ENCODE assay signal across 19 cellular contexts in the genomic region with DNA sequence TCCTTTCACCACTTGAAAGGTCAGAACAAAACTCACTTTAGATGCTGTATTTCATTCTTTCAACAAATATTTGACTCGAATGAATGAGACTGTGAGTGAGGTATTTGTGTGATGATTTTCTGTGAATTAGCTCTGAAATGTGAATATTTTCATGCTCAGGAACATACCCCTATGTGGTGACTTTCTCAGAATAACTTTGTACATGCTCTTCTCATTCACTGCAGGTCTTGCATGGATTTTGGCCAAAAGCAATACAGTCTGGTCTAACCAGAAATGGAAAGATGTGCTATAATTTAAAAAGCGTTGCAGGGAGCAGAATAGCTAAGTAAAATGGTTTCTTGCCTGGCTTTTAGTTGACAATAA.
DNase-seq lines count a peak whose midpoint lies in the region; ATAC-seq and TF ChIP-seq lines count a peak whose summit lies in the region.
"Had no signal": no experiment of that assay in that cellular context is flagged by ENCODE, and none has a peak within 500 bp of the region (broad histone marks: within the 10 kb centered on the region; RNA-seq: fewer than 3 reads in every experiment).

No MANE protein-coding gene starts in this region.

- TF ChIP-seq CTCF in liver (IDR thresholded peaks at IDR 0.05; ENCODE audit: low read depth, low read length, missing input control) (no peak), right lobe of liver (IDR thresholded peaks at IDR 0.05) (no peak), WERI-Rb-1 (IDR thresholded peaks at IDR 0.05; ENCODE audit: low read depth, low read length) (no peak), mesothelial cell of epicardium (IDR thresholded peaks at IDR 0.05; ENCODE audit: unreplicated experiment) (no peak), suprapubic skin (IDR thresholded peaks at IDR 0.05) (no peak)

- H3K4me1 Mint-ChIP-seq in mesothelial cell of epicardium: peaks cover 57% of the 10 kb centered on the region
- H3K4me1 Mint-ChIP-seq: B cell had no signal

- no peak overlapping the region for H3K27ac ChIP-seq in liver (ENCODE audit: low read depth in 1 of 2, low read length in 2 of 2)
- H3K27ac ChIP-seq in right lobe of liver: no peak overlapping the region
- H3K27ac ChIP-seq in WERI-Rb-1: peak overlapping the region; percentile 11; the same call in 1 of the 2 replicates
- no peak overlapping the region for H3K27ac ChIP-seq in suprapubic skin
- H3K27ac ChIP-seq: 22Rv1; A549; BLaER1 treated with 17β-estradiol and CSF1 and Interleukin-3, amounts not matched to agents 10 nM and 100 nM; C4-2B had no signal

- H3K27ac Mint-ChIP-seq in mesothelial cell of epicardium: peak overlapping the region; percentile 68
- H3K27ac Mint-ChIP-seq: B cell; CD4-positive, alpha-beta T cell; CD8-positive, alpha-beta T cell had no signal

- no peaks in the 10 kb centered on the region for H3K9me3 ChIP-seq in liver (ENCODE audit: control insufficient read depth in 4 of 4, low read length in 3 of 4)
- H3K9me3 ChIP-seq in right lobe of liver: no peaks in the 10 kb centered on the region
- peaks cover 3% of the 10 kb centered on the region for H3K9me3 ChIP-seq in WERI-Rb-1 (ENCODE audit: severe bottlenecking)
- no peaks in the 10 kb centered on the region for H3K9me3 ChIP-seq in suprapubic skin
- H3K9me3 ChIP-seq: A549, Caco-2 had no signal

- H3K4me3 Mint-ChIP-seq in mesothelial cell of epicardium: no peak overlapping the region
- H3K4me3 Mint-ChIP-seq: B cell; CD4-positive, alpha-beta T cell; CD8-positive, alpha-beta T cell had no signal

- intact Hi-C loops in right lobe of liver (cut with DNase I): no loop called here

- H3K36me3 Mint-ChIP-seq in mesothelial cell of epicardium: no peaks in the 10 kb centered on the region
- H3K36me3 Mint-ChIP-seq: CD8-positive, alpha-beta T cell had no signal

- H3K36me3 ChIP-seq in liver (ENCODE audit: control insufficient read depth in 4 of 4, insufficient read depth in 3 of 4, low read depth in 1 of 4, low read length in 3 of 4) (no peaks in the 10 kb centered on the region), right lobe of liver (no peaks in the 10 kb centered on the region), WERI-Rb-1 (no peaks in the 10 kb centered on the region), suprapubic skin (no peaks in the 10 kb centered on the region)
- H3K36me3 ChIP-seq: BLaER1 treated with 17β-estradiol and CSF1 and Interleukin-3, amounts not matched to agents 10 nM and 100 nM had no signal

- TF ChIP-seq POLR2A in right lobe of liver (IDR thresholded peaks at IDR 0.05) (no peak), suprapubic skin (IDR thresholded peaks at IDR 0.05) (no peak)

- no peak overlapping the region for H3K4me3 ChIP-seq in liver (ENCODE audit: low read depth in 1 of 3, low read length in 3 of 3)
- no peak overlapping the region for H3K4me3 ChIP-seq in right lobe of liver
- H3K4me3 ChIP-seq in WERI-Rb-1 (ENCODE audit: low read depth, low read length): no peak overlapping the region
- no peak overlapping the region for H3K4me3 ChIP-seq in suprapubic skin
- H3K4me3 ChIP-seq: A549; BLaER1 treated with 17β-estradiol and CSF1 and Interleukin-3, amounts not matched to agents 10 nM and 100 nM had no signal

- DNase-seq in right lobe of liver: no peak
- no peak for DNase-seq in WERI-Rb-1
- no peak for DNase-seq in mesothelial cell of epicardium (ENCODE audit: low spot score in 2 of 2, unreplicated experiment in 2 of 2)
- DNase-seq in dedifferentiated amniotic fluid mesenchymal stem cell (ENCODE audit: extremely low spot score): no peak
- no peak for DNase-seq in suprapubic skin (ENCODE audit: low spot score in 2 of 2)
- DNase-seq: AML-193; Caco-2; Calu3; CD4-positive, alpha-beta T cell; CD8-positive, alpha-beta T cell; DMS79 treated with DMSO at 0.1 percent for 48 hours; GF-D8 had no signal

- no peak for TF ChIP-seq RAD21 in liver (IDR thresholded peaks at IDR 0.05)

- TF ChIP-seq EP300 in suprapubic skin (IDR thresholded peaks at IDR 0.05): no peak

- H3K4me1 ChIP-seq in liver (ENCODE audit: control insufficient read depth in 4 of 4, insufficient read depth in 4 of 4, low read length in 3 of 4) (peaks cover 5 to 21% (median 17%) of the 10 kb centered on the region in 4 donors), right lobe of liver (peaks cover 0 to 11% (median 3%) of the 10 kb centered on the region in 4 donors), suprapubic skin (peaks cover 18% of the 10 kb centered on the region)
- H3K4me1 ChIP-seq: A549 had no signal

- H3K27me3 Mint-ChIP-seq in mesothelial cell of epicardium (ENCODE audit: low read depth): no peaks in the 10 kb centered on the region

- no peak for ATAC-seq in right lobe of liver
- no peak for ATAC-seq in HG03045 (IDR thresholded peaks at IDR 0.05; ENCODE audit: unreplicated experiment)
- ATAC-seq: A549; CD8-positive, alpha-beta T cell had no signal

- H3K27me3 ChIP-seq in liver (ENCODE audit: control insufficient read depth in 4 of 4, insufficient read depth in 4 of 4, low read length in 3 of 4) (peaks cover 0 to 2% (median under 1%) of the 10 kb centered on the region in 4 donors), right lobe of liver (no peaks in the 10 kb centered on the region), WERI-Rb-1 (ENCODE audit: insufficient read depth, low read depth, severe bottlenecking) (no peaks in the 10 kb centered on the region), suprapubic skin (peaks cover 40% of the 10 kb centered on the region)
- H3K27me3 ChIP-seq: BLaER1 treated with 17β-estradiol and CSF1 and Interleukin-3, amounts not matched to agents 10 nM and 100 nM had no signal

- H3K9ac ChIP-seq in liver (ENCODE audit: low read depth in 1 of 2, low read length in 2 of 2): no peak overlapping the region
- H3K9ac ChIP-seq: BLaER1 treated with 17β-estradiol and CSF1 and Interleukin-3, amounts not matched to agents 10 nM and 100 nM had no signal

- no peaks in the 10 kb centered on the region for H3K9me3 Mint-ChIP-seq in mesothelial cell of epicardium
- H3K9me3 Mint-ChIP-seq: CD4-positive, alpha-beta T cell; CD8-positive, alpha-beta T cell had no signal

- 50% methylated on average over 2 of the region's 2 CpGs for WGBS in liver
- WGBS in right lobe of liver (ENCODE audit: insufficient coverage, low coverage, low lambda C conversion rate, missing lambda C conversion rate): 37% methylated on average over 2 of the region's 2 CpGs
- 21% methylated on average over 2 of the region's 2 CpGs for WGBS in suprapubic skin

TF ChIP-seq in liver, 16 proteins besides CTCF, POLR2A, EP300 and RAD21:
- TF ChIP-seq, protein P1, sequence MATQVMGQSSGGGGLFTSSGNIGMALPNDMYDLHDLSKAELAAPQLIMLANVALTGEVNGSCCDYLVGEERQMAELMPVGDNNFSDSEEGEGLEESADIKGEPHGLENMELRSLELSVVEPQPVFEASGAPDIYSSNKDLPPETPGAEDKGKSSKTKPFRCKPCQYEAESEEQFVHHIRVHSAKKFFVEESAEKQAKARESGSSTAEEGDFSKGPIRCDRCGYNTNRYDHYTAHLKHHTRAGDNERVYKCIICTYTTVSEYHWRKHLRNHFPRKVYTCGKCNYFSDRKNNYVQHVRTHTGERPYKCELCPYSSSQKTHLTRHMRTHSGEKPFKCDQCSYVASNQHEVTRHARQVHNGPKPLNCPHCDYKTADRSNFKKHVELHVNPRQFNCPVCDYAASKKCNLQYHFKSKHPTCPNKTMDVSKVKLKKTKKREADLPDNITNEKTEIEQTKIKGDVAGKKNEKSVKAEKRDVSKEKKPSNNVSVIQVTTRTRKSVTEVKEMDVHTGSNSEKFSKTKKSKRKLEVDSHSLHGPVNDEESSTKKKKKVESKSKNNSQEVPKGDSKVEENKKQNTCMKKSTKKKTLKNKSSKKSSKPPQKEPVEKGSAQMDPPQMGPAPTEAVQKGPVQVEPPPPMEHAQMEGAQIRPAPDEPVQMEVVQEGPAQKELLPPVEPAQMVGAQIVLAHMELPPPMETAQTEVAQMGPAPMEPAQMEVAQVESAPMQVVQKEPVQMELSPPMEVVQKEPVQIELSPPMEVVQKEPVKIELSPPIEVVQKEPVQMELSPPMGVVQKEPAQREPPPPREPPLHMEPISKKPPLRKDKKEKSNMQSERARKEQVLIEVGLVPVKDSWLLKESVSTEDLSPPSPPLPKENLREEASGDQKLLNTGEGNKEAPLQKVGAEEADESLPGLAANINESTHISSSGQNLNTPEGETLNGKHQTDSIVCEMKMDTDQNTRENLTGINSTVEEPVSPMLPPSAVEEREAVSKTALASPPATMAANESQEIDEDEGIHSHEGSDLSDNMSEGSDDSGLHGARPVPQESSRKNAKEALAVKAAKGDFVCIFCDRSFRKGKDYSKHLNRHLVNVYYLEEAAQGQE (IDR thresholded peaks at IDR 0.05): no peak
- TF ChIP-seq, protein P2, sequence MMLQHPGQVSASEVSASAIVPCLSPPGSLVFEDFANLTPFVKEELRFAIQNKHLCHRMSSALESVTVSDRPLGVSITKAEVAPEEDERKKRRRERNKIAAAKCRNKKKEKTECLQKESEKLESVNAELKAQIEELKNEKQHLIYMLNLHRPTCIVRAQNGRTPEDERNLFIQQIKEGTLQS (IDR thresholded peaks at IDR 0.05): peak; percentile 8
- peak in 1 of 2 donors; percentile 1 for TF ChIP-seq RXRA (IDR thresholded peaks at IDR 0.05)
